In genomic region chr13:28805193-28805819, GRCh38 we compare ENCODE assay signal across 11 cellular contexts. TPM values are rescaled to one million over a fixed set of nuclear protein-coding genes. Genes with fewer than 3 reads are reported as not detected.
DNase-seq lines count a peak whose midpoint lies in the region; ATAC-seq, FAIRE-seq and TF ChIP-seq lines count a peak whose summit lies in the region.
"Had no signal": no experiment of that assay in that cellular context is flagged by ENCODE, and none has a peak within 500 bp of the region (broad histone marks: within the 10 kb centered on the region; RNA-seq: fewer than 3 reads in every experiment).

No MANE protein-coding gene starts in this region.

- H3K27ac Mint-ChIP-seq in activated CD8-positive, alpha-beta memory T cell treated with anti-CD3 and anti-CD28 coated beads, Interleukin-2, amount 10 ng/mL, durations not matched to agents 7 days and 5 days = no peak overlapping the region
- H3K27ac Mint-ChIP-seq: brain; CD8-positive, alpha-beta T cell had no signal

- H3K36me3 Mint-ChIP-seq in activated CD8-positive, alpha-beta memory T cell treated with anti-CD3 and anti-CD28 coated beads, Interleukin-2, amount 10 ng/mL, durations not matched to agents 7 days and 5 days = no peaks in the 10 kb centered on the region
- H3K36me3 Mint-ChIP-seq: brain; CD8-positive, alpha-beta T cell had no signal

- H3K4me3 ChIP-seq in RWPE2 (ENCODE audit: severe bottlenecking) = no peak overlapping the region
- no peak overlapping the region for H3K4me3 ChIP-seq in fibroblast of pulmonary artery (replicated peaks; ENCODE audit: low read depth, low read length)

- no peaks in the 10 kb centered on the region for H3K36me3 ChIP-seq in RWPE2 (ENCODE audit: low read depth)

- TF ChIP-seq POLR2A in H54 (IDR thresholded peaks at IDR 0.05; ENCODE audit: low read depth, low read length) = no peak

- H3K4me1 Mint-ChIP-seq in activated CD8-positive, alpha-beta memory T cell treated with anti-CD3 and anti-CD28 coated beads, Interleukin-2, amount 10 ng/mL, durations not matched to agents 7 days and 5 days = no peaks in the 10 kb centered on the region
- H3K4me1 Mint-ChIP-seq: brain had no signal

- no peaks in the 10 kb centered on the region for H3K9me3 ChIP-seq in RWPE2 (ENCODE audit: severe bottlenecking)

- TF ChIP-seq CTCF in RWPE2 (IDR thresholded peaks at IDR 0.05; ENCODE audit: poor library complexity, severe bottlenecking) (peak; percentile 55), fibroblast of pulmonary artery (IDR thresholded peaks at IDR 0.05; ENCODE audit: low read length, missing control alignments) (peak; percentile 39)

- H3K27me3 ChIP-seq in RWPE2 (ENCODE audit: insufficient read depth, poor library complexity, severe bottlenecking) = peaks cover 4% of the 10 kb centered on the region

- no peak for FAIRE-seq in H54 (lab: Jason Lieb, UNC)

- H3K4me1 ChIP-seq in RWPE2 (ENCODE audit: insufficient read depth, poor library complexity, severe bottlenecking) = no peaks in the 10 kb centered on the region

- CTCF ChIA-PET in activated CD8-positive, alpha-beta memory T cell treated with anti-CD3 and anti-CD28 coated beads, Interleukin-2, amount 10 ng/mL, durations not matched to agents 7 days and 5 days (lab: Charles Lee) = interaction anchor here (0.7 to 1.1 kb wide), 2 partner anchors 9 to 1131 kb away, joined by 3 to 4 read pairs; no protein-coding TSS in a partner anchor

- H3K9me3 Mint-ChIP-seq in activated CD8-positive, alpha-beta memory T cell treated with anti-CD3 and anti-CD28 coated beads, Interleukin-2, amount 10 ng/mL, durations not matched to agents 7 days and 5 days (ENCODE audit: low read depth) = peaks cover 11% of the 10 kb centered on the region

- peak; percentile 42 for DNase-seq in activated CD8-positive, alpha-beta memory T cell treated with anti-CD3 and anti-CD28 coated beads, Interleukin-2, amount 10 ng/mL, durations not matched to agents 7 days and 5 days
- no peak for DNase-seq in activated CD8-positive, alpha-beta memory T cell treated with anti-CD3 and anti-CD28 coated beads, Interleukin-2, amount 50 U/mL, for 4 hours
- DNase-seq in RWPE2 (ENCODE audit: low spot score) (no peak), fibroblast of pulmonary artery (ENCODE audit: low read depth) (peak; percentile 13), substantia nigra (lab: John Stamatoyannopoulos, UW) (no peak), SW 1271 (lab: John Stamatoyannopoulos, UW) (no peak), H54 (ENCODE audit: insufficient read length, low spot score) (no peak)
- DNase-seq in stimulated activated CD8-positive, alpha-beta memory T cell treated with anti-CD3 and anti-CD28 coated beads, Interleukin-7, amount 100 ng/mL, for 24 hours (ENCODE audit: low read depth) = peak; percentile 13

- no peak overlapping the region for H3K4me3 Mint-ChIP-seq in activated CD8-positive, alpha-beta memory T cell treated with anti-CD3 and anti-CD28 coated beads, Interleukin-2, amount 10 ng/mL, durations not matched to agents 7 days and 5 days
- H3K4me3 Mint-ChIP-seq: brain; CD8-positive, alpha-beta T cell had no signal

- H3K27ac ChIP-seq in RWPE2 (ENCODE audit: poor library complexity, severe bottlenecking) (no peak overlapping the region), substantia nigra (ENCODE audit: low read depth, low read length, poor library complexity, severe bottlenecking) (no peak overlapping the region)

- peaks cover 11% of the 10 kb centered on the region for H3K27me3 Mint-ChIP-seq in activated CD8-positive, alpha-beta memory T cell treated with anti-CD3 and anti-CD28 coated beads, Interleukin-2, amount 10 ng/mL, durations not matched to agents 7 days and 5 days

- no peak for ATAC-seq in activated CD8-positive, alpha-beta memory T cell treated with anti-CD3 and anti-CD28 coated beads, Interleukin-2, amount 10 ng/mL, durations not matched to agents 7 days and 5 days
- ATAC-seq in RWPE2 (ENCODE audit: low read depth) = no peak
- ATAC-seq: CD8-positive, alpha-beta T cell had no signal

RNA-seq across cellular contexts. Expression of gene MTUS2, which starts 14.8 kb away (rescaled TPM):
- not detected for total RNA-seq in activated CD8-positive, alpha-beta memory T cell treated with anti-CD3 and anti-CD28 coated beads, Interleukin-2, amount 10 ng/mL, durations not matched to agents 7 days and 5 days
- total RNA-seq: CD8-positive, alpha-beta T cell; LHCN-M2 had no signal

Comparison
In these comparisons a context has a peak if more than half of its experiments do, and no peak if none do; other contexts are left out.
1. DNase-seq: peak in activated CD8-positive, alpha-beta memory T cell treated with anti-CD3 and anti-CD28 coated beads, Interleukin-2, amount 10 ng/mL, durations not matched to agents 7 days and 5 days (single experiment), fibroblast of pulmonary artery (single experiment) and stimulated activated CD8-positive, alpha-beta memory T cell treated with anti-CD3 and anti-CD28 coated beads, Interleukin-7, amount 100 ng/mL, for 24 hours (single experiment); none in activated CD8-positive, alpha-beta memory T cell treated with anti-CD3 and anti-CD28 coated beads, Interleukin-2, amount 50 U/mL, for 4 hours (single experiment), RWPE2 (single experiment), substantia nigra (0 of 49), SW 1271 (0 of 2) and H54 (single experiment).